24 cellular contexts compared by ENCODE assay signal in genomic region chr17:47804461-47804860, GRCh38. TPM values are rescaled to one million over a fixed set of nuclear protein-coding genes. Genes with fewer than 3 reads are reported as not detected.
A peak's percentile ranks its signal among the peaks of the same experiment; 100 is the strongest.
DNase-seq lines count a peak whose midpoint lies in the region; ATAC-seq, FAIRE-seq and TF ChIP-seq lines count a peak whose summit lies in the region.
"Had no signal": no experiment of that assay in that cellular context is flagged by ENCODE, and none has a peak within 500 bp of the region (broad histone marks: within the 10 kb centered on the region; RNA-seq: fewer than 3 reads in every experiment).

No MANE protein-coding gene starts in this region.

- H3K27ac Mint-ChIP-seq in activated T-cell treated with anti-CD3 and anti-CD28 coated beads, Interleukin-2, amount 50 U/mL, for 72 hours: peak overlapping the region; percentile 21
- H3K27ac Mint-ChIP-seq: B cell had no signal

- H3K9me3 ChIP-seq in stomach: no peaks in the 10 kb centered on the region
- H3K9me3 ChIP-seq: HAP-1, Peyer's patch had no signal

- 56 to 67% (median 63%) methylated on average over 2 to 3 of the region's 3 CpGs for WGBS in stomach, 5 donors

- no peaks in the 10 kb centered on the region for H3K36me3 Mint-ChIP-seq in activated T-cell treated with anti-CD3 and anti-CD28 coated beads, Interleukin-2, amount 50 U/mL, for 72 hours (ENCODE audit: insufficient read depth in 2 of 2)

- peak; percentile 54 for FAIRE-seq in HTR-8/SVneo (lab: Jason Lieb, UNC)
- no peak for FAIRE-seq in H54 (lab: Jason Lieb, UNC)
- FAIRE-seq: A204.1, GM12891, HepG2 had no signal

- peaks cover 32 to 38% (median 35%) of the 10 kb centered on the region in 4 donors for H3K36me3 ChIP-seq in stomach
- H3K36me3 ChIP-seq: HAP-1 had no signal

- no peak for TF ChIP-seq CTCF in stomach (IDR thresholded peaks at IDR 0.05)

- no peaks in the 10 kb centered on the region for H3K27me3 ChIP-seq in stomach
- H3K27me3 ChIP-seq: Peyer's patch had no signal

- no peak overlapping the region for H3K27ac ChIP-seq in stomach
- H3K27ac ChIP-seq: GM23248, Peyer's patch had no signal

- H3K4me1 Mint-ChIP-seq in activated T-cell treated with anti-CD3 and anti-CD28 coated beads, Interleukin-2, amount 50 U/mL, for 72 hours (ENCODE audit: low read depth): peaks cover 4% of the 10 kb centered on the region
- H3K4me1 Mint-ChIP-seq: CD4-positive, alpha-beta memory T cell had no signal

- TF ChIP-seq EP300 in stomach (IDR thresholded peaks at IDR 0.05): no peak

- no peak for ATAC-seq in activated T-cell treated with anti-CD3 and anti-CD28 coated beads, Interleukin-2, amount 50 U/mL, for 72 hours (replicated peaks in 1 of 2)
- no peak for ATAC-seq in GM18519 (IDR thresholded peaks at IDR 0.05; ENCODE audit: low FRiP score, unreplicated experiment)
- ATAC-seq: HepG2 had no signal

- no peak for TF ChIP-seq POLR2A in stomach (IDR thresholded peaks at IDR 0.05)
- TF ChIP-seq POLR2A in H54 (IDR thresholded peaks at IDR 0.05; ENCODE audit: low read depth, low read length): no peak

- no peaks in the 10 kb centered on the region for H3K9me3 Mint-ChIP-seq in activated T-cell treated with anti-CD3 and anti-CD28 coated beads, Interleukin-2, amount 50 U/mL, for 72 hours
- H3K9me3 Mint-ChIP-seq: CD4-positive, alpha-beta memory T cell had no signal

- no peaks in the 10 kb centered on the region for H3K27me3 Mint-ChIP-seq in activated T-cell treated with anti-CD3 and anti-CD28 coated beads, Interleukin-2, amount 50 U/mL, for 72 hours (ENCODE audit: low read depth)
- H3K27me3 Mint-ChIP-seq: B cell; CD4-positive, alpha-beta memory T cell had no signal

- no peak overlapping the region for H3K4me3 ChIP-seq in stomach
- H3K4me3 ChIP-seq: GM23248, HAP-1, Peyer's patch had no signal

- H3K4me1 ChIP-seq in stomach: peaks cover 4 to 15% (median 8%) of the 10 kb centered on the region in 4 donors
- H3K4me1 ChIP-seq: HAP-1 had no signal

- H3K4me3 Mint-ChIP-seq in activated T-cell treated with anti-CD3 and anti-CD28 coated beads, Interleukin-2, amount 50 U/mL, for 72 hours: no peak overlapping the region
- H3K4me3 Mint-ChIP-seq: B cell; CD4-positive, alpha-beta memory T cell had no signal

- no peak for DNase-seq in activated T-cell treated with anti-CD3 and anti-CD28 coated beads, Interleukin-2, amount 50 U/mL, for 72 hours
- no peak for DNase-seq in activated T-cell treated with anti-CD3 and anti-CD28 coated beads, Interleukin-2, amount 50 U/mL, for 1 hour
- DNase-seq in HTR-8/SVneo (ENCODE audit: insufficient read length, low spot score) (no peak), islet precursor cell (peak; percentile 45), stomach (peak; percentile 18), ureter (ENCODE audit: low spot score) (no peak), H54 (ENCODE audit: insufficient read length, low spot score) (no peak)
- DNase-seq: CD4-positive, alpha-beta memory T cell; DND-41; GM23248; KBM-7; MM.1S; NCI-H1048; NCI-H1417 treated with DMSO at 0.1 percent for 48 hours; NCI-H187; NCI-H446; NCI-H526 had no signal

- intact Hi-C loops in stomach (cut with DNase I; ENCODE audit: low total_unique reads): no loop called here

RNA-seq across cellular contexts. Expression of gene OSBPL7, which starts 17.1 kb away (rescaled TPM):
- 10 to 100 TPM; 23.9 to 24.9 TPM for total RNA-seq in activated T-cell treated with anti-CD3 and anti-CD28 coated beads, Interleukin-2, amount 50 U/mL, for 72 hours
- total RNA-seq in stomach (100 to 1,000 TPM in 3 of 5 donors, 10 to 100 TPM in 2; 26.3 to 330 (median 141) TPM), ureter (27.2 TPM)
- polyA plus RNA-seq in stomach: 10 to 100 TPM in 2 of 3 donors, 1 to 10 TPM in 1; 7.9 to 22.6 (median 19.4) TPM

RNA-seq across cellular contexts. Expression of gene MRPL10, which starts 26.9 kb away (rescaled TPM):
- total RNA-seq in activated T-cell treated with anti-CD3 and anti-CD28 coated beads, Interleukin-2, amount 50 U/mL, for 72 hours: 10 to 100 TPM; 81.7 to 83.5 TPM
- total RNA-seq in stomach (10 to 100 TPM in 4 of 5 donors, 1 to 10 TPM in 1; 7.8 to 85.2 (median 24.6) TPM), ureter (38.2 TPM)
- 10 to 100 TPM; 37.1 to 69.7 (median 38.1) TPM for polyA plus RNA-seq in stomach

RNA-seq across cellular contexts. Expression of gene LRRC46, which starts 27.0 kb away (rescaled TPM):
- total RNA-seq in activated T-cell treated with anti-CD3 and anti-CD28 coated beads, Interleukin-2, amount 50 U/mL, for 72 hours: under 1 TPM; 0.46 to 0.83 TPM
- total RNA-seq in stomach (not detected), ureter (0.31 TPM)
- under 1 TPM; 0.31 to 0.75 (median 0.48) TPM for polyA plus RNA-seq in stomach
- total RNA-seq: GM23248 had no signal
- polyA plus RNA-seq: CD4-positive, alpha-beta memory T cell had no signal

RNA-seq across cellular contexts. Expression of gene SCRN2, which starts 36.6 kb away (rescaled TPM):
- total RNA-seq in activated T-cell treated with anti-CD3 and anti-CD28 coated beads, Interleukin-2, amount 50 U/mL, for 72 hours: 10 to 100 TPM; 16.1 to 17.6 TPM
- 10 to 100 TPM in 4 of 5 donors, 1 to 10 TPM in 1; 7.0 to 44.9 (median 22.2) TPM for total RNA-seq in stomach
- 10 to 100 TPM; 30.5 to 38.3 (median 32.1) TPM for polyA plus RNA-seq in stomach
- total RNA-seq in ureter: 36.5 TPM

RNA-seq across cellular contexts. Expression of gene SP6, which starts 46.5 kb away (rescaled TPM):
- under 1 TPM; 0.12 to 0.28 TPM for total RNA-seq in activated T-cell treated with anti-CD3 and anti-CD28 coated beads, Interleukin-2, amount 50 U/mL, for 72 hours
- total RNA-seq in stomach (1 to 10 TPM in 1 of 5 donors, under 1 TPM in 1, not detected in 3; 0.92 to 3.0 TPM), ureter (9.2 TPM)
- under 1 TPM; 0.31 to 0.38 (median 0.31) TPM for polyA plus RNA-seq in stomach
- total RNA-seq: B cell; CD4-positive, alpha-beta memory T cell; GM23248 had no signal
- polyA plus RNA-seq: CD4-positive, alpha-beta memory T cell; GM23248 had no signal

Comparison
In these comparisons a context has a peak if more than half of its experiments do, and no peak if none do; other contexts are left out.
1. DNase-seq: peak in islet precursor cell (single experiment) and stomach (single experiment); none in activated T-cell treated with anti-CD3 and anti-CD28 coated beads, Interleukin-2, amount 50 U/mL, for 72 hours (0 of 2), activated T-cell treated with anti-CD3 and anti-CD28 coated beads, Interleukin-2, amount 50 U/mL, for 1 hour (single experiment), HTR-8/SVneo (single experiment), ureter (single experiment) and H54 (single experiment).